In genomic region chr5:156913719-156914370, GRCh38 we compare ENCODE assay signal across 7 cellular contexts. TPM values are rescaled to one million over a fixed set of nuclear protein-coding genes. Genes with fewer than 3 reads are reported as not detected.
DNase-seq lines count a peak whose midpoint lies in the region; ATAC-seq and TF ChIP-seq lines count a peak whose summit lies in the region.

No MANE protein-coding gene starts in this region.

- peaks cover 29% of the 10 kb centered on the region for H3K36me3 Mint-ChIP-seq in T-helper 2 cell treated with Interferon-gamma antibody and Interleukin-4, amounts not matched to agents 5 μg/mL and 100 μg/mL, for 36 hours (ENCODE audit: low read depth)
- H3K36me3 Mint-ChIP-seq in nephron progenitor cell (ENCODE audit: low read depth), result no peaks in the 10 kb centered on the region

- H3K9ac ChIP-seq in Loucy (ENCODE audit: low read depth, low read length, poor library complexity, severe bottlenecking), result no peak overlapping the region

- no peaks in the 10 kb centered on the region for H4K20me1 ChIP-seq in Loucy (ENCODE audit: insufficient read depth, low read length, poor library complexity, severe bottlenecking)

- no peaks in the 10 kb centered on the region for H3K9me2 ChIP-seq in Loucy (replicated peaks; ENCODE audit: low read depth, low read length)

- DNase-seq in T-helper 2 cell treated with Interferon-gamma antibody and Interleukin-4, amounts not matched to agents 5 μg/mL and 100 μg/mL, for 36 hours (ENCODE audit: low spot score), result no peak
- DNase-seq in nephron progenitor cell (no peak), hippocampal formation (lab: John Stamatoyannopoulos, UW) (no peak), omental fat pad (ENCODE audit: low spot score) (no peak)

- H3K4me3 ChIP-seq in Loucy (ENCODE audit: low read length, poor library complexity, severe bottlenecking), result no peak overlapping the region

- ATAC-seq in GM18508 (IDR thresholded peaks at IDR 0.05; ENCODE audit: insufficient read depth, unreplicated experiment) (peak; percentile 78), GM21737 (IDR thresholded peaks at IDR 0.05; ENCODE audit: unreplicated experiment) (peak; percentile 88), omental fat pad (ENCODE audit: low FRiP score) (no peak)

- TF ChIP-seq CTCF in Loucy (conservative IDR thresholded peaks at IDR 0.05; ENCODE audit: low read length) (no peak), nephron progenitor cell (IDR thresholded peaks at IDR 0.05) (no peak), omental fat pad (IDR thresholded peaks at IDR 0.05) (no peak)

- H3K9me3 Mint-ChIP-seq in T-helper 2 cell treated with Interferon-gamma antibody and Interleukin-4, amounts not matched to agents 5 μg/mL and 100 μg/mL, for 36 hours, result peaks cover 25% of the 10 kb centered on the region
- no peaks in the 10 kb centered on the region for H3K9me3 Mint-ChIP-seq in nephron progenitor cell

- peaks cover 41% of the 10 kb centered on the region for H3K4me1 Mint-ChIP-seq in T-helper 2 cell treated with Interferon-gamma antibody and Interleukin-4, amounts not matched to agents 5 μg/mL and 100 μg/mL, for 36 hours (ENCODE audit: low read depth)
- H3K4me1 Mint-ChIP-seq in nephron progenitor cell, result peaks cover 9% of the 10 kb centered on the region

- H3K4me2 ChIP-seq in Loucy (ENCODE audit: low read depth, low read length, poor library complexity, severe bottlenecking), result peak overlapping the region; percentile 21

- H3K9me3 ChIP-seq in Loucy (ENCODE audit: insufficient read depth, low read depth, low read length), result no peaks in the 10 kb centered on the region

- peak overlapping the region; percentile 73 for H3K4me3 Mint-ChIP-seq in T-helper 2 cell treated with Interferon-gamma antibody and Interleukin-4, amounts not matched to agents 5 μg/mL and 100 μg/mL, for 36 hours
- H3K4me3 Mint-ChIP-seq in nephron progenitor cell, result peak overlapping the region; percentile 19

- H3K79me2 ChIP-seq in Loucy (ENCODE audit: insufficient read depth, low read length), result no peaks in the 10 kb centered on the region

- peak overlapping the region; percentile 85 for H2AFZ ChIP-seq in Loucy (ENCODE audit: low read length)

- no peaks in the 10 kb centered on the region for H3K27me3 Mint-ChIP-seq in T-helper 2 cell treated with Interferon-gamma antibody and Interleukin-4, amounts not matched to agents 5 μg/mL and 100 μg/mL, for 36 hours (ENCODE audit: low read depth)
- H3K27me3 Mint-ChIP-seq in nephron progenitor cell (ENCODE audit: low read depth, poor library complexity), result peaks cover under 1% of the 10 kb centered on the region

- peaks cover 10% of the 10 kb centered on the region for H3K4me1 ChIP-seq in Loucy (ENCODE audit: insufficient read depth, low read length, poor library complexity, severe bottlenecking)

- H3K27me3 ChIP-seq in Loucy (ENCODE audit: insufficient read depth, low read length, poor library complexity, severe bottlenecking), result no peaks in the 10 kb centered on the region

- H3F3A ChIP-seq in Loucy (ENCODE audit: low read depth), result no peaks in the 10 kb centered on the region

- H3K27ac Mint-ChIP-seq in T-helper 2 cell treated with Interferon-gamma antibody and Interleukin-4, amounts not matched to agents 5 μg/mL and 100 μg/mL, for 36 hours, result peak overlapping the region; percentile 94
- no peak overlapping the region for H3K27ac Mint-ChIP-seq in nephron progenitor cell

- H3K36me3 ChIP-seq in Loucy (ENCODE audit: insufficient read depth, low read length), result no peaks in the 10 kb centered on the region

RNA-seq across cellular contexts. Expression of gene TIMD4, which starts 49.2 kb away (rescaled TPM):
- total RNA-seq in omental fat pad, result 1 to 10 TPM in 3 of 4 donors, under 1 TPM in 1; 0.96 to 6.0 (median 1.2) TPM
